1 cellular context compared by ENCODE assay signal in the genomic region with DNA sequence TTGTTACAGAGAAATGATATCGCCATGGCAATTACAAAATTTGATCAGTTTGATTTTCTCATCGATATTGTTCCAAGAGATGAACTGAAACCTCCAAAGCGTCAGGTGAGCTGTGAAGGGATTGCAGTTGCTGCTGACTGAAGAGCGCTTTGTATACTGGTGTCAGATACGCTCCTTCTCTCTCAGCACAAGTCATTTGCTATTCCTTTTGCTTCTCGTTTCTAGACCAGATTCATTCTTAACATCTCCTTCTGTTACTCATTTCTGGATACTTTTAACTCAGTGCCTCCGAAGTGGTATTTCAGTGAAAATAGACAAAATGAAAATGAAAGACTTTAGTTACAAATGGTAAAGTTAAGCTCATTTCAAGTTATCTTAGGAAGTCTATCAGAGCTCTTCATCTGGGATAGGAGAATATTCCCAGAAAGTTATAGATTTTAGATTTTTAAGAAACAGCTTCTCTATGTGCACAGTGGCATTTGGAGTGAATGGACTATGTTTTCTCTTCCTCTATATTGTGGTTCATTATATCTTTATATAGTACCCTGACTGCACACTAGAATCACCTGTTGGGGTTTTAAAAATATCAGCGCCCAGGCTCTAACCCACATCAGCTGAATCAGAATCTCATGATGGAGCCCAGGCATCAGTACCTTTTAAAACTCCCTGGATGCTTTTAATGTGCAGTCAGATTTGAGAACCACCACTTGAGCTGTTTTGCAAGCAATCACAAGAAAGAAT.
A peak's percentile ranks its signal among the peaks of the same experiment; 100 is the strongest.
TF ChIP-seq lines count a peak whose summit lies in the region.

No MANE protein-coding gene starts in this region.

TF ChIP-seq in GM12878, 131 proteins besides CTCF, POLR2A, EP300 and RAD21 (continued from another document):
- TF ChIP-seq, protein P1, sequence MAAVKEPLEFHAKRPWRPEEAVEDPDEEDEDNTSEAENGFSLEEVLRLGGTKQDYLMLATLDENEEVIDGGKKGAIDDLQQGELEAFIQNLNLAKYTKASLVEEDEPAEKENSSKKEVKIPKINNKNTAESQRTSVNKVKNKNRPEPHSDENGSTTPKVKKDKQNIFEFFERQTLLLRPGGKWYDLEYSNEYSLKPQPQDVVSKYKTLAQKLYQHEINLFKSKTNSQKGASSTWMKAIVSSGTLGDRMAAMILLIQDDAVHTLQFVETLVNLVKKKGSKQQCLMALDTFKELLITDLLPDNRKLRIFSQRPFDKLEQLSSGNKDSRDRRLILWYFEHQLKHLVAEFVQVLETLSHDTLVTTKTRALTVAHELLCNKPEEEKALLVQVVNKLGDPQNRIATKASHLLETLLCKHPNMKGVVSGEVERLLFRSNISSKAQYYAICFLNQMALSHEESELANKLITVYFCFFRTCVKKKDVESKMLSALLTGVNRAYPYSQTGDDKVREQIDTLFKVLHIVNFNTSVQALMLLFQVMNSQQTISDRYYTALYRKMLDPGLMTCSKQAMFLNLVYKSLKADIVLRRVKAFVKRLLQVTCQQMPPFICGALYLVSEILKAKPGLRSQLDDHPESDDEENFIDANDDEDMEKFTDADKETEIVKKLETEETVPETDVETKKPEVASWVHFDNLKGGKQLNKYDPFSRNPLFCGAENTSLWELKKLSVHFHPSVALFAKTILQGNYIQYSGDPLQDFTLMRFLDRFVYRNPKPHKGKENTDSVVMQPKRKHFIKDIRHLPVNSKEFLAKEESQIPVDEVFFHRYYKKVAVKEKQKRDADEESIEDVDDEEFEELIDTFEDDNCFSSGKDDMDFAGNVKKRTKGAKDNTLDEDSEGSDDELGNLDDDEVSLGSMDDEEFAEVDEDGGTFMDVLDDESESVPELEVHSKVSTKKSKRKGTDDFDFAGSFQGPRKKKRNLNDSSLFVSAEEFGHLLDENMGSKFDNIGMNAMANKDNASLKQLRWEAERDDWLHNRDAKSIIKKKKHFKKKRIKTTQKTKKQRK (IDR thresholded peaks at IDR 0.05; ENCODE audit: low read depth, low read length), result no peak
- 0 out of 2 replicates have a peak, but pooled peaks have one; percentile 4 for TF ChIP-seq SPI1 (IDR thresholded peaks at IDR 0.05; ENCODE audit: borderline replicate concordance, insufficient read depth, low read depth, low read length)
- peak; percentile 50 for TF ChIP-seq MEF2B (IDR thresholded peaks at IDR 0.05; ENCODE audit: partially characterized antibody, poor library complexity, severe bottlenecking)
- TF ChIP-seq, protein P2, sequence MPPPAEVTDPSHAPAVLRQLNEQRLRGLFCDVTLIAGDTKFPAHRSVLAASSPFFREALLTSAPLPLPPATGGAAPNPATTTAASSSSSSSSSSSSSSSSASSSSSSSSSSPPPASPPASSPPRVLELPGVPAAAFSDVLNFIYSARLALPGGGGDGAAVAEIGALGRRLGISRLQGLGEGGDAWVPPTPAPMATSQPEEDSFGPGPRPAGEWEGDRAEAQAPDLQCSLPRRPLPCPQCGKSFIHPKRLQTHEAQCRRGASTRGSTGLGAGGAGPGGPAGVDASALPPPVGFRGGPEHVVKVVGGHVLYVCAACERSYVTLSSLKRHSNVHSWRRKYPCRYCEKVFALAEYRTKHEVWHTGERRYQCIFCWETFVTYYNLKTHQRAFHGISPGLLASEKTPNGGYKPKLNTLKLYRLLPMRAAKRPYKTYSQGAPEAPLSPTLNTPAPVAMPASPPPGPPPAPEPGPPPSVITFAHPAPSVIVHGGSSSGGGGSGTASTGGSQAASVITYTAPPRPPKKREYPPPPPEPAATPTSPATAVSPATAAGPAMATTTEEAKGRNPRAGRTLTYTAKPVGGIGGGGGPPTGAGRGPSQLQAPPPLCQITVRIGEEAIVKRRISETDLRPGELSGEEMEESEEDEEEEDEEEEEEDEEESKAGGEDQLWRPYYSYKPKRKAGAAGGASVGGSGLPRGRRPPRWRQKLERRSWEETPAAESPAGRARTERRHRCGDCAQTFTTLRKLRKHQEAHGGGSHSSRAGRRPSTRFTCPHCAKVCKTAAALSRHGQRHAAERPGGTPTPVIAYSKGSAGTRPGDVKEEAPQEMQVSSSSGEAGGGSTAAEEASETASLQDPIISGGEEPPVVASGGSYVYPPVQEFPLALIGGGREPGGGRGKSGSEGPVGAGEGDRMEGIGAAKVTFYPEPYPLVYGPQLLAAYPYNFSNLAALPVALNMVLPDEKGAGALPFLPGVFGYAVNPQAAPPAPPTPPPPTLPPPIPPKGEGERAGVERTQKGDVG (CRISPR knock-in tag; IDR thresholded peaks at IDR 0.05), result no peak
- no peak for TF ChIP-seq ZNF384 (IDR thresholded peaks at IDR 0.05; ENCODE audit: borderline replicate concordance, low read depth, low read length)
- no peak for TF ChIP-seq SRF (IDR thresholded peaks at IDR 0.05; ENCODE audit: low read depth in 2 of 2, low read length in 2 of 2)
- peak; percentile 53 for TF ChIP-seq RUNX3 (IDR thresholded peaks at IDR 0.05; ENCODE audit: low read length)
- TF ChIP-seq NFIC (IDR thresholded peaks at IDR 0.05; ENCODE audit: low read depth, low read length), result no peak
- peak; percentile 78 for TF ChIP-seq JUNB (IDR thresholded peaks at IDR 0.05)
- no peak for TF ChIP-seq SUZ12 (IDR thresholded peaks at IDR 0.05; ENCODE audit: unreplicated experiment)
- TF ChIP-seq POU2F2 (IDR thresholded peaks at IDR 0.05; ENCODE audit: borderline replicate concordance, low read depth, low read length), result peak; percentile 45; the same call in 1 of the 3 replicates
- no peak for TF ChIP-seq RELA (IDR thresholded peaks at IDR 0.05; ENCODE audit: borderline replicate concordance, partially characterized antibody)
- TF ChIP-seq ASH2L (IDR thresholded peaks at IDR 0.05; ENCODE audit: borderline replicate concordance, low read depth), result no peak
- TF ChIP-seq TARDBP (IDR thresholded peaks at IDR 0.05; ENCODE audit: borderline replicate concordance), result no peak
- peak; percentile 50 for TF ChIP-seq MTA2 (IDR thresholded peaks at IDR 0.05; ENCODE audit: low read depth)
- TF ChIP-seq IRF4 (IDR thresholded peaks at IDR 0.05; ENCODE audit: low read depth, low read length), result peak; percentile 73
- TF ChIP-seq, protein P3, sequence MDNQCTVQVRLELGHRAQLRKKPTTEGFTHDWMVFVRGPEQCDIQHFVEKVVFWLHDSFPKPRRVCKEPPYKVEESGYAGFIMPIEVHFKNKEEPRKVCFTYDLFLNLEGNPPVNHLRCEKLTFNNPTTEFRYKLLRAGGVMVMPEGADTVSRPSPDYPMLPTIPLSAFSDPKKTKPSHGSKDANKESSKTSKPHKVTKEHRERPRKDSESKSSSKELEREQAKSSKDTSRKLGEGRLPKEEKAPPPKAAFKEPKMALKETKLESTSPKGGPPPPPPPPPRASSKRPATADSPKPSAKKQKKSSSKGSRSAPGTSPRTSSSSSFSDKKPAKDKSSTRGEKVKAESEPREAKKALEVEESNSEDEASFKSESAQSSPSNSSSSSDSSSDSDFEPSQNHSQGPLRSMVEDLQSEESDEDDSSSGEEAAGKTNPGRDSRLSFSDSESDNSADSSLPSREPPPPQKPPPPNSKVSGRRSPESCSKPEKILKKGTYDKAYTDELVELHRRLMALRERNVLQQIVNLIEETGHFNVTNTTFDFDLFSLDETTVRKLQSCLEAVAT (IDR thresholded peaks at IDR 0.05), result peak; percentile 81
- peak; percentile 22 to 42; a peak in 2 of 4 replicates for TF ChIP-seq BHLHE40 (IDR thresholded peaks at IDR 0.05; ENCODE audit: borderline replicate concordance in 1 of 2, low read depth in 2 of 2, low read length in 1 of 2)
- TF ChIP-seq, protein P4, sequence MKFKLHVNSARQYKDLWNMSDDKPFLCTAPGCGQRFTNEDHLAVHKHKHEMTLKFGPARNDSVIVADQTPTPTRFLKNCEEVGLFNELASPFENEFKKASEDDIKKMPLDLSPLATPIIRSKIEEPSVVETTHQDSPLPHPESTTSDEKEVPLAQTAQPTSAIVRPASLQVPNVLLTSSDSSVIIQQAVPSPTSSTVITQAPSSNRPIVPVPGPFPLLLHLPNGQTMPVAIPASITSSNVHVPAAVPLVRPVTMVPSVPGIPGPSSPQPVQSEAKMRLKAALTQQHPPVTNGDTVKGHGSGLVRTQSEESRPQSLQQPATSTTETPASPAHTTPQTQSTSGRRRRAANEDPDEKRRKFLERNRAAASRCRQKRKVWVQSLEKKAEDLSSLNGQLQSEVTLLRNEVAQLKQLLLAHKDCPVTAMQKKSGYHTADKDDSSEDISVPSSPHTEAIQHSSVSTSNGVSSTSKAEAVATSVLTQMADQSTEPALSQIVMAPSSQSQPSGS (IDR thresholded peaks at IDR 0.05; ENCODE audit: low read length), result peak; percentile 61; the same call in 1 of the 2 replicates
- peak in 1 of 2 experiments; percentile 24; a peak in 1 of 4 replicates for TF ChIP-seq IKZF2 (IDR thresholded peaks at IDR 0.05)
